ENCODE assay signal across 1 cellular context in the genomic region with DNA sequence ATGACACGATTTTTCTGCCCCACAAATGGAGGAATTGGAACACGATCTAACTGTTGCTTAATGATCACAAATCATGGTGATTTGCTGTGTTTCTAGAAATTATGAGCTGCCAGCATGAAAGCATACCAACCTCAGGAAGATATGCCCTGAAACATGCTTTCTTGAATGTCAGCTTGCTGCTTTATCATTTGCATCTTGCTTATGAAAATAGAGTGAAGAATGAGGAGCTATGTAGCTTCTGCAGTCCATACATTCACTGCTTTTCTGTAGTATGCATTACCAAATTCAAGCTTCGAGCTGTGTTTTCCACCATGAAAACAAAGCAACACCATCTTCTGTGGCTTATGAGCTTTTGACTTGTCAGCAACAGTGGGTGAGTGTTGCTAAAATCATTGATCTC.
TF ChIP-seq lines count a peak whose summit lies in the region.

No MANE protein-coding gene starts in this region.

TF ChIP-seq in GM23338, 12 proteins besides CTCF, POLR2A, EP300 and RAD21 (continued from another document):
- TF ChIP-seq, protein P1, sequence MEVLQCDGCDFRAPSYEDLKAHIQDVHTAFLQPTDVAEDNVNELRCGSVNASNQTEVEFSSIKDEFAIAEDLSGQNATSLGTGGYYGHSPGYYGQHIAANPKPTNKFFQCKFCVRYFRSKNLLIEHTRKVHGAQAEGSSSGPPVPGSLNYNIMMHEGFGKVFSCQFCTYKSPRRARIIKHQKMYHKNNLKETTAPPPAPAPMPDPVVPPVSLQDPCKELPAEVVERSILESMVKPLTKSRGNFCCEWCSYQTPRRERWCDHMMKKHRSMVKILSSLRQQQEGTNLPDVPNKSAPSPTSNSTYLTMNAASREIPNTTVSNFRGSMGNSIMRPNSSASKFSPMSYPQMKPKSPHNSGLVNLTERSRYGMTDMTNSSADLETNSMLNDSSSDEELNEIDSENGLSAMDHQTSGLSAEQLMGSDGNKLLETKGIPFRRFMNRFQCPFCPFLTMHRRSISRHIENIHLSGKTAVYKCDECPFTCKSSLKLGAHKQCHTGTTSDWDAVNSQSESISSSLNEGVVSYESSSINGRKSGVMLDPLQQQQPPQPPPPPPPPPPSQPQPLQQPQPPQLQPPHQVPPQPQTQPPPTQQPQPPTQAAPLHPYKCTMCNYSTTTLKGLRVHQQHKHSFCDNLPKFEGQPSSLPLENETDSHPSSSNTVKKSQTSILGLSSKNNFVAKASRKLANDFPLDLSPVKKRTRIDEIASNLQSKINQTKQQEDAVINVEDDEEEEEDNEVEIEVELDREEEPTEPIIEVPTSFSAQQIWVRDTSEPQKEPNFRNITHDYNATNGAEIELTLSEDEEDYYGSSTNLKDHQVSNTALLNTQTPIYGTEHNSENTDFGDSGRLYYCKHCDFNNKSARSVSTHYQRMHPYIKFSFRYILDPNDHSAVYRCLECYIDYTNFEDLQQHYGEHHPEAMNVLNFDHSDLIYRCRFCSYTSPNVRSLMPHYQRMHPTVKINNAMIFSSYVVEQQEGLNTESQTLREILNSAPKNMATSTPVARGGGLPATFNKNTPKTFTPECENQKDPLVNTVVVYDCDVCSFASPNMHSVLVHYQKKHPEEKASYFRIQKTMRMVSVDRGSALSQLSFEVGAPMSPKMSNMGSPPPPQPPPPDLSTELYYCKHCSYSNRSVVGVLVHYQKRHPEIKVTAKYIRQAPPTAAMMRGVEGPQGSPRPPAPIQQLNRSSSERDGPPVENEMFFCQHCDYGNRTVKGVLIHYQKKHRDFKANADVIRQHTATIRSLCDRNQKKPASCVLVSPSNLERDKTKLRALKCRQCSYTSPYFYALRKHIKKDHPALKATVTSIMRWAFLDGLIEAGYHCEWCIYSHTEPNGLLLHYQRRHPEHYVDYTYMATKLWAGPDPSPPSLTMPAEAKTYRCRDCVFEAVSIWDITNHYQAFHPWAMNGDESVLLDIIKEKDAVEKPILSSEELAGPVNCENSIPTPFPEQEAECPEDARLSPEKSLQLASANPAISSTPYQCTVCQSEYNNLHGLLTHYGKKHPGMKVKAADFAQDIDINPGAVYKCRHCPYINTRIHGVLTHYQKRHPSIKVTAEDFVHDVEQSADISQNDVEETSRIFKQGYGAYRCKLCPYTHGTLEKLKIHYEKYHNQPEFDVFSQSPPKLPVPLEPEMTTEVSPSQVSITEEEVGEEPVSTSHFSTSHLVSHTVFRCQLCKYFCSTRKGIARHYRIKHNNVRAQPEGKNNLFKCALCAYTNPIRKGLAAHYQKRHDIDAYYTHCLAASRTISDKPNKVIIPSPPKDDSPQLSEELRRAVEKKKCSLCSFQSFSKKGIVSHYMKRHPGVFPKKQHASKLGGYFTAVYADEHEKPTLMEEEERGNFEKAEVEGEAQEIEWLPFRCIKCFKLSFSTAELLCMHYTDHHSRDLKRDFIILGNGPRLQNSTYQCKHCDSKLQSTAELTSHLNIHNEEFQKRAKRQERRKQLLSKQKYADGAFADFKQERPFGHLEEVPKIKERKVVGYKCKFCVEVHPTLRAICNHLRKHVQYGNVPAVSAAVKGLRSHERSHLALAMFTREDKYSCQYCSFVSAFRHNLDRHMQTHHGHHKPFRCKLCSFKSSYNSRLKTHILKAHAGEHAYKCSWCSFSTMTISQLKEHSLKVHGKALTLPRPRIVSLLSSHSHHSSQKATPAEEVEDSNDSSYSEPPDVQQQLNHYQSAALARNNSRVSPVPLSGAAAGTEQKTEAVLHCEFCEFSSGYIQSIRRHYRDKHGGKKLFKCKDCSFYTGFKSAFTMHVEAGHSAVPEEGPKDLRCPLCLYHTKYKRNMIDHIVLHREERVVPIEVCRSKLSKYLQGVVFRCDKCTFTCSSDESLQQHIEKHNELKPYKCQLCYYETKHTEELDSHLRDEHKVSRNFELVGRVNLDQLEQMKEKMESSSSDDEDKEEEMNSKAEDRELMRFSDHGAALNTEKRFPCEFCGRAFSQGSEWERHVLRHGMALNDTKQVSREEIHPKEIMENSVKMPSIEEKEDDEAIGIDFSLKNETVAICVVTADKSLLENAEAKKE (CRISPR knock-in tag; IDR thresholded peaks at IDR 0.05), result no peak
- TF ChIP-seq ETS1 (IDR thresholded peaks at IDR 0.05) (no peak), ZNF331 (CRISPR knock-in tag; IDR thresholded peaks at IDR 0.05; ENCODE audit: low read depth) (no peak), EZH2 (IDR thresholded peaks at IDR 0.05; ENCODE audit: low read depth, unreplicated experiment) (no peak), EZH2phosphoT487 (IDR thresholded peaks at IDR 0.05; ENCODE audit: unreplicated experiment) (no peak), STAT1 (IDR thresholded peaks at IDR 0.05; ENCODE audit: unreplicated experiment) (no peak)
